Comparison of ENCODE assay signal across 1 cellular context in the genomic region with DNA sequence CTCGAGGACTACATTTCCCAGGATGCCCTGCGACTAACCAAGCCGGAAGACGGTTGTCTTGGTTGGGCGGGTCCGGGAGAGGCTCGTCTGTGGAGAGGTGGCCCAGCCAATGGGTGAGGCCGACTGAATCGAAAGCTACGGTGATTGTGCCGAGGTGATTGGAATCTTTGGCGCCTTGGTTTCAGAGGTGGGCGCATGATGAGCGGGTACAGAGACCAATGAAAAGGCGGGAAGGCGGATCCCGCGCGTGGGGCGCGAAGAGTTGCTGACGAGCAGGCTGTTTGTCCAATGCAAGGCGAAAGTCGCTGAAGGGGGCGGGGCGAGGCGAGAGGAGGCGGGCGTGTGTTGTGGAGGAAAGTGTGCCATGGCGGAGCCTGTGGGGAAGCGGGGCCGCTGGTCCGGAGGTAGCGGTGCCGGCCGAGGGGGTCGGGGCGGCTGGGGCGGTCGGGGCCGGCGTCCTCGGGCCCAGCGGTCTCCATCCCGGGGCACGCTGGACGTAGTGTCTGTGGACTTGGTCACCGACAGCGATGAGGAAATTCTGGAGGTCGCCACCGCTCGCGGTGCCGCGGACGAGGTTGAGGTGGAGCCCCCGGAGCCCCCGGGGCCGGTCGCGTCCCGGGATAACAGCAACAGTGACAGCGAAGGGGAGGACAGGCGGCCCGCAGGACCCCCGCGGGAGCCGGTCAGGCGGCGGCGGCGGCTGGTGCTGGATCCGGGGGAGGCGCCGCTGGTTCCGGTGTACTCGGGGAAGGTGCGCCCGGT.
A peak's percentile ranks its signal among the peaks of the same experiment; 100 is the strongest.
TF ChIP-seq lines count a peak whose summit lies in the region.

TSS of gene NFATC2IP (plus strand) at position 290 of the 762 bp plus-strand sequence. CDS start at position 365, 75 bp downstream.

TF ChIP-seq in HepG2, 621 proteins besides CTCF, POLR2A, EP300 and RAD21 (continued from another document and continues in another):
- TF ChIP-seq, protein P1, sequence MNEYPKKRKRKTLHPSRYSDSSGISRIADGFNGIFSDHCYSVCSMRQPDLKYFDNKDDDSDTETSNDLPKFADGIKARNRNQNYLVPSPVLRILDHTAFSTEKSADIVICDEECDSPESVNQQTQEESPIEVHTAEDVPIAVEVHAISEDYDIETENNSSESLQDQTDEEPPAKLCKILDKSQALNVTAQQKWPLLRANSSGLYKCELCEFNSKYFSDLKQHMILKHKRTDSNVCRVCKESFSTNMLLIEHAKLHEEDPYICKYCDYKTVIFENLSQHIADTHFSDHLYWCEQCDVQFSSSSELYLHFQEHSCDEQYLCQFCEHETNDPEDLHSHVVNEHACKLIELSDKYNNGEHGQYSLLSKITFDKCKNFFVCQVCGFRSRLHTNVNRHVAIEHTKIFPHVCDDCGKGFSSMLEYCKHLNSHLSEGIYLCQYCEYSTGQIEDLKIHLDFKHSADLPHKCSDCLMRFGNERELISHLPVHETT (CRISPR knock-in tag; conservative IDR thresholded peaks at IDR 0.05) = 0 out of 2 replicates have a peak, but pooled peaks have one; percentile 51
- TF ChIP-seq PHB2 (IDR thresholded peaks at IDR 0.05; ENCODE audit: partially characterized antibody) (no peak), THYN1 (CRISPR knock-in tag; IDR thresholded peaks at IDR 0.05; ENCODE audit: borderline replicate concordance, low read depth) (0 out of 2 replicates have a peak, but pooled peaks have one; percentile 39), MEIS2 (CRISPR knock-in tag; IDR thresholded peaks at IDR 0.05) (peak; percentile 21; the same call in 1 of the 2 replicates), TOPORS (CRISPR knock-in tag; IDR thresholded peaks at IDR 0.05) (peak; percentile 88; the same call in 1 of the 2 replicates), ADNP (CRISPR knock-in tag; IDR thresholded peaks at IDR 0.05) (no peak), NR1H2 (CRISPR knock-in tag; IDR thresholded peaks at IDR 0.05; ENCODE audit: borderline replicate concordance, low read depth) (0 out of 2 replicates have a peak, but pooled peaks have one; percentile 20), ZNF782 (CRISPR knock-in tag; IDR thresholded peaks at IDR 0.05; ENCODE audit: borderline replicate concordance) (peak; percentile 86; the same call in 1 of the 2 replicates), ZNF800 (CRISPR knock-in tag; IDR thresholded peaks at IDR 0.05) (no peak), ARNTL (CRISPR knock-in tag; IDR thresholded peaks at IDR 0.05) (peak; percentile 80), SP2 (CRISPR knock-in tag; IDR thresholded peaks at IDR 0.05) (peak; percentile 100), HMGA1 (CRISPR knock-in tag; conservative IDR thresholded peaks at IDR 0.05) (no peak), HES4 (CRISPR knock-in tag; IDR thresholded peaks at IDR 0.05; ENCODE audit: borderline replicate concordance) (peak; percentile 78; the same call in 1 of the 2 replicates), PBX2 (CRISPR knock-in tag; IDR thresholded peaks at IDR 0.05) (peak; percentile 99), GABPA (IDR thresholded peaks at IDR 0.05; ENCODE audit: low read depth, low read length) (peak; percentile 84), GABPA (CRISPR knock-in tag; IDR thresholded peaks at IDR 0.05; ENCODE audit: low read depth) (peak; percentile 98), KLF11 (CRISPR knock-in tag; IDR thresholded peaks at IDR 0.05) (peak; percentile 85; the same call in 1 of the 2 replicates), DNMT3B (CRISPR knock-in tag; conservative IDR thresholded peaks at IDR 0.05) (0 out of 2 replicates have a peak, but pooled peaks have one; percentile 80), ZNF557 (CRISPR knock-in tag; IDR thresholded peaks at IDR 0.05) (no peak), RBFOX2 (IDR thresholded peaks at IDR 0.05; ENCODE audit: low read depth, low read length) (peak; percentile 89), KDM5A (IDR thresholded peaks at IDR 0.05; ENCODE audit: borderline replicate concordance, low read length) (peak; percentile 81), ZNF792 (CRISPR knock-in tag; IDR thresholded peaks at IDR 0.05) (peak; percentile 42; the same call in 1 of the 2 replicates), SIN3B (IDR thresholded peaks at IDR 0.05; ENCODE audit: low read length) (no peak), HDAC1 (CRISPR knock-in tag; IDR thresholded peaks at IDR 0.05) (peak; percentile 71), HOXA7 (CRISPR knock-in tag; IDR thresholded peaks at IDR 0.05) (no peak)
- TF ChIP-seq, protein P2, sequence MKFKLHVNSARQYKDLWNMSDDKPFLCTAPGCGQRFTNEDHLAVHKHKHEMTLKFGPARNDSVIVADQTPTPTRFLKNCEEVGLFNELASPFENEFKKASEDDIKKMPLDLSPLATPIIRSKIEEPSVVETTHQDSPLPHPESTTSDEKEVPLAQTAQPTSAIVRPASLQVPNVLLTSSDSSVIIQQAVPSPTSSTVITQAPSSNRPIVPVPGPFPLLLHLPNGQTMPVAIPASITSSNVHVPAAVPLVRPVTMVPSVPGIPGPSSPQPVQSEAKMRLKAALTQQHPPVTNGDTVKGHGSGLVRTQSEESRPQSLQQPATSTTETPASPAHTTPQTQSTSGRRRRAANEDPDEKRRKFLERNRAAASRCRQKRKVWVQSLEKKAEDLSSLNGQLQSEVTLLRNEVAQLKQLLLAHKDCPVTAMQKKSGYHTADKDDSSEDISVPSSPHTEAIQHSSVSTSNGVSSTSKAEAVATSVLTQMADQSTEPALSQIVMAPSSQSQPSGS (CRISPR knock-in tag; IDR thresholded peaks at IDR 0.05) = peak; percentile 47
- TF ChIP-seq, protein P3, sequence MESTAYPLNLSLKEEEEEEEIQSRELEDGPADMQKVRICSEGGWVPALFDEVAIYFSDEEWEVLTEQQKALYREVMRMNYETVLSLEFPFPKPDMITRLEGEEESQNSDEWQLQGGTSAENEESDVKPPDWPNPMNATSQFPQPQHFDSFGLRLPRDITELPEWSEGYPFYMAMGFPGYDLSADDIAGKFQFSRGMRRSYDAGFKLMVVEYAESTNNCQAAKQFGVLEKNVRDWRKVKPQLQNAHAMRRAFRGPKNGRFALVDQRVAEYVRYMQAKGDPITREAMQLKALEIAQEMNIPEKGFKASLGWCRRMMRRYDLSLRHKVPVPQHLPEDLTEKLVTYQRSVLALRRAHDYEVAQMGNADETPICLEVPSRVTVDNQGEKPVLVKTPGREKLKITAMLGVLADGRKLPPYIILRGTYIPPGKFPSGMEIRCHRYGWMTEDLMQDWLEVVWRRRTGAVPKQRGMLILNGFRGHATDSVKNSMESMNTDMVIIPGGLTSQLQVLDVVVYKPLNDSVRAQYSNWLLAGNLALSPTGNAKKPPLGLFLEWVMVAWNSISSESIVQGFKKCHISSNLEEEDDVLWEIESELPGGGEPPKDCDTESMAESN (CRISPR knock-in tag; conservative IDR thresholded peaks at IDR 0.05) = peak; percentile 81
- TF ChIP-seq, protein P4, sequence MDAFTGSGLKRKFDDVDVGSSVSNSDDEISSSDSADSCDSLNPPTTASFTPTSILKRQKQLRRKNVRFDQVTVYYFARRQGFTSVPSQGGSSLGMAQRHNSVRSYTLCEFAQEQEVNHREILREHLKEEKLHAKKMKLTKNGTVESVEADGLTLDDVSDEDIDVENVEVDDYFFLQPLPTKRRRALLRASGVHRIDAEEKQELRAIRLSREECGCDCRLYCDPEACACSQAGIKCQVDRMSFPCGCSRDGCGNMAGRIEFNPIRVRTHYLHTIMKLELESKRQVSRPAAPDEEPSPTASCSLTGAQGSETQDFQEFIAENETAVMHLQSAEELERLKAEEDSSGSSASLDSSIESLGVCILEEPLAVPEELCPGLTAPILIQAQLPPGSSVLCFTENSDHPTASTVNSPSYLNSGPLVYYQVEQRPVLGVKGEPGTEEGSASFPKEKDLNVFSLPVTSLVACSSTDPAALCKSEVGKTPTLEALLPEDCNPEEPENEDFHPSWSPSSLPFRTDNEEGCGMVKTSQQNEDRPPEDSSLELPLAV (CRISPR knock-in tag; conservative IDR thresholded peaks at IDR 0.05; ENCODE audit: low read depth) = 0 out of 2 replicates have a peak, but pooled peaks have one; percentile 49
- TF ChIP-seq, protein P5, sequence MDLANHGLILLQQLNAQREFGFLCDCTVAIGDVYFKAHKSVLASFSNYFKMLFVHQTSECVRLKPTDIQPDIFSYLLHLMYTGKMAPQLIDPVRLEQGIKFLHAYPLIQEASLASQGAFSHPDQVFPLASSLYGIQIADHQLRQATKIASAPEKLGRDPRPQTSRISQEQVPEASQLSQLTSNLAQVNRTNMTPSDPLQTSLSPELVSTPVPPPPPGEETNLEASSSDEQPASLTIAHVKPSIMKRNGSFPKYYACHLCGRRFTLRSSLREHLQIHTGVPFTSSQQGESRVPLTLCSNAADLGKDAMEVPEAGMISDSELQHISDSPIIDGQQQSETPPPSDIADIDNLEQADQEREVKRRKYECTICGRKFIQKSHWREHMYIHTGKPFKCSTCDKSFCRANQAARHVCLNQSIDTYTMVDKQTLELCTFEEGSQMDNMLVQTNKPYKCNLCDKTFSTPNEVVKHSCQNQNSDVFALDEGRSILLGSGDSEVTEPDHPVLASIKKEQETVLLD (CRISPR knock-in tag; IDR thresholded peaks at IDR 0.05; ENCODE audit: low read depth) = peak; percentile 55; the same call in 1 of the 2 replicates
- TF ChIP-seq, protein P6, sequence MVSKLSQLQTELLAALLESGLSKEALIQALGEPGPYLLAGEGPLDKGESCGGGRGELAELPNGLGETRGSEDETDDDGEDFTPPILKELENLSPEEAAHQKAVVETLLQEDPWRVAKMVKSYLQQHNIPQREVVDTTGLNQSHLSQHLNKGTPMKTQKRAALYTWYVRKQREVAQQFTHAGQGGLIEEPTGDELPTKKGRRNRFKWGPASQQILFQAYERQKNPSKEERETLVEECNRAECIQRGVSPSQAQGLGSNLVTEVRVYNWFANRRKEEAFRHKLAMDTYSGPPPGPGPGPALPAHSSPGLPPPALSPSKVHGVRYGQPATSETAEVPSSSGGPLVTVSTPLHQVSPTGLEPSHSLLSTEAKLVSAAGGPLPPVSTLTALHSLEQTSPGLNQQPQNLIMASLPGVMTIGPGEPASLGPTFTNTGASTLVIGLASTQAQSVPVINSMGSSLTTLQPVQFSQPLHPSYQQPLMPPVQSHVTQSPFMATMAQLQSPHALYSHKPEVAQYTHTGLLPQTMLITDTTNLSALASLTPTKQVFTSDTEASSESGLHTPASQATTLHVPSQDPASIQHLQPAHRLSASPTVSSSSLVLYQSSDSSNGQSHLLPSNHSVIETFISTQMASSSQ (IDR thresholded peaks at IDR 0.05; ENCODE audit: low read depth) = peak; percentile 38; the same call in 1 of the 2 replicates
- TF ChIP-seq, protein P6 (CRISPR knock-in tag; IDR thresholded peaks at IDR 0.05; ENCODE audit: borderline replicate concordance) = 0 out of 2 replicates have a peak, but pooled peaks have one; percentile 28
- TF ChIP-seq, protein P7, sequence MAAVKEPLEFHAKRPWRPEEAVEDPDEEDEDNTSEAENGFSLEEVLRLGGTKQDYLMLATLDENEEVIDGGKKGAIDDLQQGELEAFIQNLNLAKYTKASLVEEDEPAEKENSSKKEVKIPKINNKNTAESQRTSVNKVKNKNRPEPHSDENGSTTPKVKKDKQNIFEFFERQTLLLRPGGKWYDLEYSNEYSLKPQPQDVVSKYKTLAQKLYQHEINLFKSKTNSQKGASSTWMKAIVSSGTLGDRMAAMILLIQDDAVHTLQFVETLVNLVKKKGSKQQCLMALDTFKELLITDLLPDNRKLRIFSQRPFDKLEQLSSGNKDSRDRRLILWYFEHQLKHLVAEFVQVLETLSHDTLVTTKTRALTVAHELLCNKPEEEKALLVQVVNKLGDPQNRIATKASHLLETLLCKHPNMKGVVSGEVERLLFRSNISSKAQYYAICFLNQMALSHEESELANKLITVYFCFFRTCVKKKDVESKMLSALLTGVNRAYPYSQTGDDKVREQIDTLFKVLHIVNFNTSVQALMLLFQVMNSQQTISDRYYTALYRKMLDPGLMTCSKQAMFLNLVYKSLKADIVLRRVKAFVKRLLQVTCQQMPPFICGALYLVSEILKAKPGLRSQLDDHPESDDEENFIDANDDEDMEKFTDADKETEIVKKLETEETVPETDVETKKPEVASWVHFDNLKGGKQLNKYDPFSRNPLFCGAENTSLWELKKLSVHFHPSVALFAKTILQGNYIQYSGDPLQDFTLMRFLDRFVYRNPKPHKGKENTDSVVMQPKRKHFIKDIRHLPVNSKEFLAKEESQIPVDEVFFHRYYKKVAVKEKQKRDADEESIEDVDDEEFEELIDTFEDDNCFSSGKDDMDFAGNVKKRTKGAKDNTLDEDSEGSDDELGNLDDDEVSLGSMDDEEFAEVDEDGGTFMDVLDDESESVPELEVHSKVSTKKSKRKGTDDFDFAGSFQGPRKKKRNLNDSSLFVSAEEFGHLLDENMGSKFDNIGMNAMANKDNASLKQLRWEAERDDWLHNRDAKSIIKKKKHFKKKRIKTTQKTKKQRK (IDR thresholded peaks at IDR 0.05; ENCODE audit: low read length) = peak; percentile 89
